11 cellular contexts compared by ENCODE assay signal in genomic region chr6:35581633-35582032, GRCh38.
A peak's percentile ranks its signal among the peaks of the same experiment; 100 is the strongest.
DNase-seq lines count a peak whose midpoint lies in the region; ATAC-seq and TF ChIP-seq lines count a peak whose summit lies in the region.
"Had no signal": no experiment of that assay in that cellular context is flagged by ENCODE, and none has a peak within 500 bp of the region (broad histone marks: within the 10 kb centered on the region; RNA-seq: fewer than 3 reads in every experiment).

No MANE protein-coding gene starts in this region.

- peak overlapping the region; percentile 38 for H3K27ac Mint-ChIP-seq in activated T-cell treated with anti-CD3 and anti-CD28 coated beads, Interleukin-2, amount 50 U/mL, for 72 hours
- H3K27ac Mint-ChIP-seq in activated T-helper 2 cell treated with anti-CD3 and anti-CD28 coated beads, Interferon-gamma antibody, Interleukin-2, Interleukin-4, amounts not matched to agents 10 μg/mL and 5 μg/mL and 100 μg/mL, durations not matched to agents 14 hours and 24 hours and 36 hours = peak overlapping the region; percentile 12
- H3K27ac Mint-ChIP-seq: stimulated activated naive B cell treated with anti-CD40 and anti-IgM and Interleukin-4, amounts not matched to agents 10 μg/mL and 1 μg/mL and 100 μg/mL, for 72 hours had no signal

- H3K4me3 ChIP-seq in psoas muscle (no peak overlapping the region), PC-3 (ENCODE audit: low read length) (no peak overlapping the region), uterus (no peak overlapping the region)
- H3K4me3 ChIP-seq: dorsolateral prefrontal cortex, prostate gland had no signal

- peaks cover 38% of the 10 kb centered on the region for H3K4me1 Mint-ChIP-seq in activated T-cell treated with anti-CD3 and anti-CD28 coated beads, Interleukin-2, amount 50 U/mL, for 72 hours (ENCODE audit: low read depth)
- H3K4me1 Mint-ChIP-seq in activated T-helper 2 cell treated with anti-CD3 and anti-CD28 coated beads, Interferon-gamma antibody, Interleukin-2, Interleukin-4, amounts not matched to agents 10 μg/mL and 5 μg/mL and 100 μg/mL, durations not matched to agents 14 hours and 24 hours and 36 hours (ENCODE audit: low read depth) = peaks cover 26% of the 10 kb centered on the region

- CTCF ChIA-PET in PC-3 (lab: Charles Lee) = interaction anchor here (1.5 kb wide), 1 partner anchor 43 kb away, joined by 5 read pairs; no protein-coding TSS in a partner anchor

- H2AFZ ChIP-seq in PC-3 (ENCODE audit: low read length) = no peak overlapping the region

- 52 to 76% (median 65%) methylated on average over 6 of the region's 6 CpGs for WGBS in psoas muscle, 3 donors

- no peaks in the 10 kb centered on the region for H3K79me2 ChIP-seq in PC-3 (ENCODE audit: low read length)

- H3F3A ChIP-seq in PC-3 (ENCODE audit: low read length, unreplicated experiment) = no peaks in the 10 kb centered on the region

- no TSS peak for BruUV-seq in PC-3 (replicated peaks; lab: Mats Ljungman, UMichigan)

- H3K4me2 ChIP-seq in PC-3 (ENCODE audit: low read length) = no peak overlapping the region

- intact Hi-C loops in activated T-helper 2 cell treated with anti-CD3 and anti-CD28 coated beads, Interferon-gamma antibody, Interleukin-2, Interleukin-4, amounts not matched to agents 10 μg/mL and 5 μg/mL and 100 μg/mL, durations not matched to agents 14 hours and 24 hours and 36 hours (cut with micrococcal nuclease) = loop anchor here (5.0 kb wide), 2 partner anchors 41 to 106 kb away; partner anchors contain the start of gene FKBP5
- intact Hi-C loops in psoas muscle (cut with DNase I) = loop anchor here (5.0 to 10.0 kb wide), 3 partner anchors 101 to 156 kb away; partner anchors contain the start of genes ARMC12 (in 1 of the 2) and FKBP5 (in 1 of the 2)
- intact Hi-C loops in PC-3 (cut with micrococcal nuclease) = loop anchor here (2.0 kb wide), 1 partner anchor 59 kb away; no protein-coding TSS in a partner anchor
- intact Hi-C loops in uterus (cut with DNase I; ENCODE audit: low total_unique reads) = loop anchor here (5.0 kb wide), 1 partner anchor 156 kb away; the partner anchor contains the start of gene ARMC12

- no peaks in the 10 kb centered on the region for H3K27me3 Mint-ChIP-seq in activated T-cell treated with anti-CD3 and anti-CD28 coated beads, Interleukin-2, amount 50 U/mL, for 72 hours (ENCODE audit: low read depth)
- no peaks in the 10 kb centered on the region for H3K27me3 Mint-ChIP-seq in activated T-helper 2 cell treated with anti-CD3 and anti-CD28 coated beads, Interferon-gamma antibody, Interleukin-2, Interleukin-4, amounts not matched to agents 10 μg/mL and 5 μg/mL and 100 μg/mL, durations not matched to agents 14 hours and 24 hours and 36 hours (ENCODE audit: low read depth)
- H3K27me3 Mint-ChIP-seq: stimulated activated naive B cell treated with anti-CD40 and anti-IgM and Interleukin-4, amounts not matched to agents 10 μg/mL and 1 μg/mL and 100 μg/mL, for 72 hours had no signal

- no peak overlapping the region for H3K9ac ChIP-seq in PC-3 (ENCODE audit: low read length)

- TF ChIP-seq CTCF in psoas muscle (IDR thresholded peaks at IDR 0.05) (no peak), PC-3 (conservative IDR thresholded peaks at IDR 0.05; ENCODE audit: low read depth, low read length) (no peak), uterus (IDR thresholded peaks at IDR 0.05) (no peak)

- H3K9me2 ChIP-seq in PC-3 (replicated peaks; ENCODE audit: low read length) = no peaks in the 10 kb centered on the region

- ATAC-seq in activated T-cell treated with anti-CD3 and anti-CD28 coated beads, Interleukin-2, amount 50 U/mL, for 72 hours (replicated peaks in 1 of 2) = peak in 1 of 2 donors; percentile 21
- ATAC-seq in psoas muscle (peak; percentile 5 to 50 (median 44)), PC-3 (no peak), GM18868 (IDR thresholded peaks at IDR 0.05; ENCODE audit: unreplicated experiment) (no peak)
- ATAC-seq: stimulated activated naive B cell treated with anti-CD40 and anti-IgM and Interleukin-4, amounts not matched to agents 10 μg/mL and 1 μg/mL and 100 μg/mL, for 72 hours had no signal

- H3K4me1 ChIP-seq in psoas muscle (peaks cover 49% of the 10 kb centered on the region), PC-3 (ENCODE audit: insufficient read depth, low read length) (no peaks in the 10 kb centered on the region), uterus (no peaks in the 10 kb centered on the region)

- H3K27me3 ChIP-seq in psoas muscle (ENCODE audit: insufficient read depth in 3 of 3, low read length in 2 of 3) (no peaks in the 10 kb centered on the region), PC-3 (ENCODE audit: low read length) (no peaks in the 10 kb centered on the region), uterus (no peaks in the 10 kb centered on the region)
- H3K27me3 ChIP-seq: dorsolateral prefrontal cortex had no signal

- no peaks in the 10 kb centered on the region for H3K9me3 ChIP-seq in psoas muscle
- H3K9me3 ChIP-seq in PC-3 (ENCODE audit: low read length) = no peaks in the 10 kb centered on the region
- H3K9me3 ChIP-seq in uterus = no peaks in the 10 kb centered on the region
- H3K9me3 ChIP-seq: prostate gland had no signal

- no peaks in the 10 kb centered on the region for H3K9me3 Mint-ChIP-seq in activated T-cell treated with anti-CD3 and anti-CD28 coated beads, Interleukin-2, amount 50 U/mL, for 72 hours
- no peaks in the 10 kb centered on the region for H3K9me3 Mint-ChIP-seq in activated T-helper 2 cell treated with anti-CD3 and anti-CD28 coated beads, Interferon-gamma antibody, Interleukin-2, Interleukin-4, amounts not matched to agents 10 μg/mL and 5 μg/mL and 100 μg/mL, durations not matched to agents 14 hours and 24 hours and 36 hours
- H3K9me3 Mint-ChIP-seq: stimulated activated naive B cell treated with anti-CD40 and anti-IgM and Interleukin-4, amounts not matched to agents 10 μg/mL and 1 μg/mL and 100 μg/mL, for 72 hours had no signal

- peaks cover 3 to 15% of the 10 kb centered on the region in 2 donors for H3K36me3 Mint-ChIP-seq in activated T-cell treated with anti-CD3 and anti-CD28 coated beads, Interleukin-2, amount 50 U/mL, for 72 hours (ENCODE audit: insufficient read depth in 2 of 2)
- peaks cover 48% of the 10 kb centered on the region for H3K36me3 Mint-ChIP-seq in activated T-helper 2 cell treated with anti-CD3 and anti-CD28 coated beads, Interferon-gamma antibody, Interleukin-2, Interleukin-4, amounts not matched to agents 10 μg/mL and 5 μg/mL and 100 μg/mL, durations not matched to agents 14 hours and 24 hours and 36 hours (ENCODE audit: low read depth)

- H3K4me3 Mint-ChIP-seq in activated T-cell treated with anti-CD3 and anti-CD28 coated beads, Interleukin-2, amount 50 U/mL, for 72 hours = no peak overlapping the region
- H3K4me3 Mint-ChIP-seq in activated T-helper 2 cell treated with anti-CD3 and anti-CD28 coated beads, Interferon-gamma antibody, Interleukin-2, Interleukin-4, amounts not matched to agents 10 μg/mL and 5 μg/mL and 100 μg/mL, durations not matched to agents 14 hours and 24 hours and 36 hours (ENCODE audit: low read depth) = no peak overlapping the region
- H3K4me3 Mint-ChIP-seq: stimulated activated naive B cell treated with anti-CD40 and anti-IgM and Interleukin-4, amounts not matched to agents 10 μg/mL and 1 μg/mL and 100 μg/mL, for 72 hours had no signal

- DNase-seq in activated T-cell treated with anti-CD3 and anti-CD28 coated beads, Interleukin-2, amount 50 U/mL, for 72 hours = no peak
- no peak for DNase-seq in activated T-cell treated with anti-CD3 and anti-CD28 coated beads, Interleukin-2, amount 50 U/mL, for 48 hours
- DNase-seq in NCI-H2029 (lab: John Stamatoyannopoulos, UW) (peak; percentile 79), psoas muscle (no peak), PC-3 (no peak), uterus (no peak)
- no peak for DNase-seq in activated T-helper 2 cell treated with anti-CD3 and anti-CD28 coated beads, Interferon-gamma antibody, Interleukin-2, Interleukin-4, amounts not matched to agents 10 μg/mL and 5 μg/mL and 100 μg/mL, durations not matched to agents 14 hours and 24 hours and 36 hours (ENCODE audit: low spot score)
- DNase-seq: dorsolateral prefrontal cortex; stimulated activated naive B cell treated with anti-CD40 and anti-IgM and Interleukin-4, amounts not matched to agents 10 μg/mL and 1 μg/mL and 100 μg/mL, for 72 hours had no signal

- H3K27ac ChIP-seq in psoas muscle (peak overlapping the region; percentile 13), PC-3 (ENCODE audit: low read length) (no peak overlapping the region), uterus (no peak overlapping the region)
- H3K27ac ChIP-seq: dorsolateral prefrontal cortex had no signal

- H3K36me3 ChIP-seq in psoas muscle (ENCODE audit: insufficient read depth in 1 of 2, low read depth in 1 of 2) (peaks cover 16 to 85% of the 10 kb centered on the region in 2 donors), PC-3 (ENCODE audit: low read depth, low read length) (no peaks in the 10 kb centered on the region; the same call in 1 of the 2 replicates), uterus (no peaks in the 10 kb centered on the region)

- POLR2A ChIA-PET in PC-3 (lab: Charles Lee; ENCODE audit: unreplicated experiment) = no interaction called here

- no peak for TF ChIP-seq POLR2A in uterus (IDR thresholded peaks at IDR 0.05)

- no peaks in the 10 kb centered on the region for H4K20me1 ChIP-seq in PC-3 (ENCODE audit: low read length)

Comparison
In these comparisons a context has a peak if more than half of its experiments do, and no peak if none do; other contexts are left out.
1. ATAC-seq: peak in psoas muscle (4 of 4); none in PC-3 (single experiment) and GM18868 (single experiment).